In the genomic region with DNA sequence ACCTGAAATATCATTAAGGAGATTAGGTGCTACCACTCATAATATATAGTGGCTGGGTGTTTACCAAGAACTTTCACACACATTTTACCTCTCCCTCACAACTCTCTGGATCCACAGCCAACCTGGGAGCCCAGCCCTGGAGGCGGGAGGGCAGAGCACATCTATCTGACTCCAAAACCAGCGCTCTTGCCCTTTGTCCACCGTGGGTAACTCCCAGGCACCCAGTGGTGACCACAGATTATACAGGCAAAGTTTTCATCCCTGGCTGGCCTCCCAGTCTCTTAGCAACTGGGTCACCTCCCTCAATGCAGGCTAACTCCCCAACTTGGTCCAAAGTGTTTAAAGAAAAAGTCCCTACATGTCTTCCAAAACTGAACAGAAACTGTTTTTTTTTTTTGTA, we compare ENCODE assay signal across 1 cellular context.
TF ChIP-seq lines count a peak whose summit lies in the region.

No MANE protein-coding gene starts in this region.

TF ChIP-seq in HepG2, 621 proteins besides CTCF, POLR2A, EP300 and RAD21:
- no peak for TF ChIP-seq RXRA (CRISPR knock-in tag; IDR thresholded peaks at IDR 0.05)
- no peak for TF ChIP-seq ZNF333 (CRISPR knock-in tag; IDR thresholded peaks at IDR 0.05; ENCODE audit: borderline replicate concordance)
- TF ChIP-seq ZFP37 (CRISPR knock-in tag; IDR thresholded peaks at IDR 0.05; ENCODE audit: borderline replicate concordance) = no peak
- TF ChIP-seq RFX3 (CRISPR knock-in tag; IDR thresholded peaks at IDR 0.05) = peak; percentile 52; the same call in 1 of the 2 replicates
- TF ChIP-seq PPARG (CRISPR knock-in tag; conservative IDR thresholded peaks at IDR 0.05) = 0 out of 2 replicates have a peak, but pooled peaks have one; percentile 26
- peak; percentile 16 for TF ChIP-seq RBM22 (optimal IDR thresholded peaks at IDR 0.05; ENCODE audit: low read length)
- no peak for TF ChIP-seq SIN3A (IDR thresholded peaks at IDR 0.05; ENCODE audit: borderline replicate concordance, low read depth, low read length)
- no peak for TF ChIP-seq MTF1 (CRISPR knock-in tag; IDR thresholded peaks at IDR 0.05)
- TF ChIP-seq, protein P1, sequence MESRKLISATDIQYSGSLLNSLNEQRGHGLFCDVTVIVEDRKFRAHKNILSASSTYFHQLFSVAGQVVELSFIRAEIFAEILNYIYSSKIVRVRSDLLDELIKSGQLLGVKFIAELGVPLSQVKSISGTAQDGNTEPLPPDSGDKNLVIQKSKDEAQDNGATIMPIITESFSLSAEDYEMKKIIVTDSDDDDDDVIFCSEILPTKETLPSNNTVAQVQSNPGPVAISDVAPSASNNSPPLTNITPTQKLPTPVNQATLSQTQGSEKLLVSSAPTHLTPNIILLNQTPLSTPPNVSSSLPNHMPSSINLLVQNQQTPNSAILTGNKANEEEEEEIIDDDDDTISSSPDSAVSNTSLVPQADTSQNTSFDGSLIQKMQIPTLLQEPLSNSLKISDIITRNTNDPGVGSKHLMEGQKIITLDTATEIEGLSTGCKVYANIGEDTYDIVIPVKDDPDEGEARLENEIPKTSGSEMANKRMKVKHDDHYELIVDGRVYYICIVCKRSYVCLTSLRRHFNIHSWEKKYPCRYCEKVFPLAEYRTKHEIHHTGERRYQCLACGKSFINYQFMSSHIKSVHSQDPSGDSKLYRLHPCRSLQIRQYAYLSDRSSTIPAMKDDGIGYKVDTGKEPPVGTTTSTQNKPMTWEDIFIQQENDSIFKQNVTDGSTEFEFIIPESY (CRISPR knock-in tag; IDR thresholded peaks at IDR 0.05) = peak; percentile 62
- TF ChIP-seq, protein P2, sequence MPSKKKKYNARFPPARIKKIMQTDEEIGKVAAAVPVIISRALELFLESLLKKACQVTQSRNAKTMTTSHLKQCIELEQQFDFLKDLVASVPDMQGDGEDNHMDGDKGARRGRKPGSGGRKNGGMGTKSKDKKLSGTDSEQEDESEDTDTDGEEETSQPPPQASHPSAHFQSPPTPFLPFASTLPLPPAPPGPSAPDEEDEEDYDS (CRISPR knock-in tag; IDR thresholded peaks at IDR 0.05) = no peak
- TF ChIP-seq RFX1 (IDR thresholded peaks at IDR 0.05) = peak; percentile 29; the same call in 1 of the 2 replicates
- 0 out of 2 replicates have a peak, but pooled peaks have one; percentile 5 for TF ChIP-seq HNF4A (CRISPR knock-in tag; IDR thresholded peaks at IDR 0.05)
- no peak for TF ChIP-seq ZNF747 (CRISPR knock-in tag; IDR thresholded peaks at IDR 0.05; ENCODE audit: borderline replicate concordance)
- no peak for TF ChIP-seq ZNF367 (CRISPR knock-in tag; IDR thresholded peaks at IDR 0.05; ENCODE audit: borderline replicate concordance)
- TF ChIP-seq HOXA7 (CRISPR knock-in tag; IDR thresholded peaks at IDR 0.05) = no peak
- TF ChIP-seq, protein P3, sequence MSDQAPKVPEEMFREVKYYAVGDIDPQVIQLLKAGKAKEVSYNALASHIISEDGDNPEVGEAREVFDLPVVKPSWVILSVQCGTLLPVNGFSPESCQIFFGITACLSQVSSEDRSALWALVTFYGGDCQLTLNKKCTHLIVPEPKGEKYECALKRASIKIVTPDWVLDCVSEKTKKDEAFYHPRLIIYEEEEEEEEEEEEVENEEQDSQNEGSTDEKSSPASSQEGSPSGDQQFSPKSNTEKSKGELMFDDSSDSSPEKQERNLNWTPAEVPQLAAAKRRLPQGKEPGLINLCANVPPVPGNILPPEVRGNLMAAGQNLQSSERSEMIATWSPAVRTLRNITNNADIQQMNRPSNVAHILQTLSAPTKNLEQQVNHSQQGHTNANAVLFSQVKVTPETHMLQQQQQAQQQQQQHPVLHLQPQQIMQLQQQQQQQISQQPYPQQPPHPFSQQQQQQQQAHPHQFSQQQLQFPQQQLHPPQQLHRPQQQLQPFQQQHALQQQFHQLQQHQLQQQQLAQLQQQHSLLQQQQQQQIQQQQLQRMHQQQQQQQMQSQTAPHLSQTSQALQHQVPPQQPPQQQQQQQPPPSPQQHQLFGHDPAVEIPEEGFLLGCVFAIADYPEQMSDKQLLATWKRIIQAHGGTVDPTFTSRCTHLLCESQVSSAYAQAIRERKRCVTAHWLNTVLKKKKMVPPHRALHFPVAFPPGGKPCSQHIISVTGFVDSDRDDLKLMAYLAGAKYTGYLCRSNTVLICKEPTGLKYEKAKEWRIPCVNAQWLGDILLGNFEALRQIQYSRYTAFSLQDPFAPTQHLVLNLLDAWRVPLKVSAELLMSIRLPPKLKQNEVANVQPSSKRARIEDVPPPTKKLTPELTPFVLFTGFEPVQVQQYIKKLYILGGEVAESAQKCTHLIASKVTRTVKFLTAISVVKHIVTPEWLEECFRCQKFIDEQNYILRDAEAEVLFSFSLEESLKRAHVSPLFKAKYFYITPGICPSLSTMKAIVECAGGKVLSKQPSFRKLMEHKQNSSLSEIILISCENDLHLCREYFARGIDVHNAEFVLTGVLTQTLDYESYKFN (CRISPR knock-in tag; conservative IDR thresholded peaks at IDR 0.05) = 0 out of 2 replicates have a peak, but pooled peaks have one; percentile 25
